ENCODE assay signal across 14 cellular contexts in genomic region chr5:135271533-135272310, GRCh38.
A peak's percentile ranks its signal among the peaks of the same experiment; 100 is the strongest.
DNase-seq lines count a peak whose midpoint lies in the region; ATAC-seq and TF ChIP-seq lines count a peak whose summit lies in the region.
"Had no signal": no experiment of that assay in that cellular context is flagged by ENCODE, and none has a peak within 500 bp of the region (broad histone marks: within the 10 kb centered on the region; RNA-seq: fewer than 3 reads in every experiment).

No MANE protein-coding gene starts in this region.

- no peak for ATAC-seq in HG03159 (IDR thresholded peaks at IDR 0.05; ENCODE audit: unreplicated experiment)
- ATAC-seq: CD8-positive, alpha-beta T cell; right cardiac atrium had no signal

- H3K36me3 Mint-ChIP-seq in T-helper 2 cell treated with Interferon-gamma antibody and Interleukin-4, amounts not matched to agents 5 μg/mL and 100 μg/mL, for 36 hours (ENCODE audit: low read depth), result no peaks in the 10 kb centered on the region
- H3K36me3 Mint-ChIP-seq: CD8-positive, alpha-beta T cell had no signal

- H3K9me3 Mint-ChIP-seq in T-helper 2 cell treated with Interferon-gamma antibody and Interleukin-4, amounts not matched to agents 5 μg/mL and 100 μg/mL, for 36 hours, result no peaks in the 10 kb centered on the region
- H3K9me3 Mint-ChIP-seq: activated T-helper 1 cell treated with anti-CD3 and anti-CD28 coated beads, Interleukin-12 subunit alpha, Interleukin-12 subunit beta, Interleukin-2, Interleukin-4 antibody, amounts not matched to agents 30 ng/mL and 10 ng/mL and 1 ng/mL, durations not matched to agents 14 hours and 24 hours and 36 hours; CD8-positive, alpha-beta T cell had no signal

- H2AFZ ChIP-seq in fibroblast of lung (ENCODE audit: low read length), result no peak overlapping the region
- peak overlapping the region; percentile 60 for H2AFZ ChIP-seq in osteoblast (ENCODE audit: low read length)

- H3K36me3 ChIP-seq in fibroblast of lung (ENCODE audit: control insufficient read depth, insufficient read depth, low read length), result no peaks in the 10 kb centered on the region
- H3K36me3 ChIP-seq in osteoblast (ENCODE audit: insufficient read depth, low read length), result no peaks in the 10 kb centered on the region
- no peaks in the 10 kb centered on the region for H3K36me3 ChIP-seq in H7 (replicated peaks; ENCODE audit: control insufficient read depth, insufficient read depth, low read length)
- H3K36me3 ChIP-seq: brain microvascular endothelial cell, thoracic aorta had no signal

- no peaks in the 10 kb centered on the region for H3K79me2 ChIP-seq in fibroblast of lung (ENCODE audit: control insufficient read depth, insufficient read depth, low read length)
- H3K79me2 ChIP-seq in osteoblast (ENCODE audit: insufficient read depth, low read length), result no peaks in the 10 kb centered on the region

- H3K4me3 ChIP-seq in fibroblast of lung (replicated peaks in 1 of 4; ENCODE audit: control extremely low read depth in 1 of 4, insufficient read depth in 1 of 4, low read depth in 3 of 4, low read length in 4 of 4), result no peak overlapping the region
- no peak overlapping the region for H3K4me3 ChIP-seq in osteoblast (ENCODE audit: insufficient read depth, low read length)
- H3K4me3 ChIP-seq in H7 (ENCODE audit: insufficient read depth, low read depth, low read length), result no peak overlapping the region
- H3K4me3 ChIP-seq: thoracic aorta had no signal

- H3K27ac ChIP-seq in fibroblast of lung (ENCODE audit: insufficient read depth, low read length) (no peak overlapping the region), osteoblast (ENCODE audit: low read depth, low read length) (no peak overlapping the region)
- H3K27ac ChIP-seq: brain microvascular endothelial cell, HL-60, thoracic aorta had no signal

- H3K27me3 ChIP-seq in fibroblast of lung (ENCODE audit: control insufficient read depth, insufficient read depth, low read length), result no peaks in the 10 kb centered on the region
- no peaks in the 10 kb centered on the region for H3K27me3 ChIP-seq in osteoblast (ENCODE audit: insufficient read depth, low read length)
- H3K27me3 ChIP-seq in H7 (ENCODE audit: control insufficient read depth, insufficient read depth, low read length), result no peaks in the 10 kb centered on the region
- H3K27me3 ChIP-seq: brain microvascular endothelial cell had no signal

- no peak overlapping the region for H3K4me2 ChIP-seq in fibroblast of lung (ENCODE audit: extremely low read depth, insufficient read depth, low read length)
- H3K4me2 ChIP-seq in osteoblast (ENCODE audit: insufficient read depth, low read length), result no peak overlapping the region

- no peak for TF ChIP-seq CTCF in fibroblast of lung (conservative IDR thresholded peaks at IDR 0.05 in 1 of 2, IDR thresholded peaks at IDR 0.05 in 1 of 2; ENCODE audit: low read depth in 1 of 2, low read length in 2 of 2)
- no peak for TF ChIP-seq CTCF in osteoblast (IDR thresholded peaks at IDR 0.05; ENCODE audit: extremely low read depth, low read depth, low read length)

- H3K27me3 Mint-ChIP-seq in T-helper 2 cell treated with Interferon-gamma antibody and Interleukin-4, amounts not matched to agents 5 μg/mL and 100 μg/mL, for 36 hours (ENCODE audit: low read depth), result peaks cover 10% of the 10 kb centered on the region

- H3K4me1 ChIP-seq in fibroblast of lung (ENCODE audit: control insufficient read depth, extremely low read depth, insufficient read depth, low read length), result peaks cover 16% of the 10 kb centered on the region
- H3K4me1 ChIP-seq in osteoblast (ENCODE audit: insufficient read depth, low read length), result peaks cover 40% of the 10 kb centered on the region

- DNase-seq in GM03348 (ENCODE audit: low spot score), result peak; percentile 45
- peak; percentile 87 for DNase-seq in NCI-H82 (lab: John Stamatoyannopoulos, UW)
- DNase-seq in fibroblast of lung (ENCODE audit: low read depth in 2 of 2), result peak; percentile 34 to 59
- DNase-seq in osteoblast (ENCODE audit: insufficient read length, low spot score, missing footprints), result peak; percentile 19
- DNase-seq in T-helper 2 cell treated with Interferon-gamma antibody and Interleukin-4, amounts not matched to agents 5 μg/mL and 100 μg/mL, for 36 hours (ENCODE audit: low spot score), result no peak
- no peak for DNase-seq in RPMI8226
- DNase-seq in H7, result no peak
- DNase-seq: brain microvascular endothelial cell; CD8-positive, alpha-beta T cell; right cardiac atrium had no signal

- H3K9ac ChIP-seq in fibroblast of lung (ENCODE audit: insufficient read depth, low read length), result no peak overlapping the region

- H3K27ac Mint-ChIP-seq in T-helper 2 cell treated with Interferon-gamma antibody and Interleukin-4, amounts not matched to agents 5 μg/mL and 100 μg/mL, for 36 hours, result no peak overlapping the region
- H3K27ac Mint-ChIP-seq: activated T-helper 1 cell treated with anti-CD3 and anti-CD28 coated beads, Interleukin-12 subunit alpha, Interleukin-12 subunit beta, Interleukin-2, Interleukin-4 antibody, amounts not matched to agents 30 ng/mL and 10 ng/mL and 1 ng/mL, durations not matched to agents 14 hours and 24 hours and 36 hours; CD8-positive, alpha-beta T cell had no signal

- H3K9me3 ChIP-seq in fibroblast of lung (ENCODE audit: control insufficient read depth, insufficient read depth, low read depth, low read length), result no peaks in the 10 kb centered on the region
- H3K9me3 ChIP-seq in osteoblast (ENCODE audit: low read depth, low read length), result no peaks in the 10 kb centered on the region
- H3K9me3 ChIP-seq: thoracic aorta had no signal

- H4K20me1 ChIP-seq in fibroblast of lung (ENCODE audit: control insufficient read depth, extremely low read depth, insufficient read depth, low read length) (no peaks in the 10 kb centered on the region), osteoblast (ENCODE audit: insufficient read depth, low read length) (no peaks in the 10 kb centered on the region)

- H3K4me1 Mint-ChIP-seq in T-helper 2 cell treated with Interferon-gamma antibody and Interleukin-4, amounts not matched to agents 5 μg/mL and 100 μg/mL, for 36 hours (ENCODE audit: low read depth), result no peaks in the 10 kb centered on the region

- no peak overlapping the region for H3K4me3 Mint-ChIP-seq in T-helper 2 cell treated with Interferon-gamma antibody and Interleukin-4, amounts not matched to agents 5 μg/mL and 100 μg/mL, for 36 hours
- H3K4me3 Mint-ChIP-seq: activated T-helper 1 cell treated with anti-CD3 and anti-CD28 coated beads, Interleukin-12 subunit alpha, Interleukin-12 subunit beta, Interleukin-2, Interleukin-4 antibody, amounts not matched to agents 30 ng/mL and 10 ng/mL and 1 ng/mL, durations not matched to agents 14 hours and 24 hours and 36 hours; CD8-positive, alpha-beta T cell had no signal

Comparison
In these comparisons a context has a peak if more than half of its experiments do, and no peak if none do; other contexts are left out.
1. DNase-seq: peak in GM03348 (single experiment), NCI-H82 (single experiment), fibroblast of lung (2 of 2) and osteoblast (single experiment); none in T-helper 2 cell treated with Interferon-gamma antibody and Interleukin-4, amounts not matched to agents 5 μg/mL and 100 μg/mL, for 36 hours (single experiment), RPMI8226 (single experiment) and H7 (single experiment).